Comparison of ENCODE assay signal across 25 cellular contexts in genomic region chr13:89822467-89822866, GRCh38.
"Had no signal": no experiment of that assay in that cellular context is flagged by ENCODE, and none has a peak within 500 bp of the region (broad histone marks: within the 10 kb centered on the region; RNA-seq: fewer than 3 reads in every experiment).

No MANE protein-coding gene starts in this region.

- H3K4me3 ChIP-seq: ascending aorta, body of pancreas, SJSA1 had no signal

- H3K9me3 ChIP-seq: ascending aorta, body of pancreas, SJSA1 had no signal

- H3K4me1 ChIP-seq: ascending aorta, body of pancreas, SJSA1 had no signal

- H3K36me3 Mint-ChIP-seq: activated CD8-positive, alpha-beta memory T cell treated with anti-CD3 and anti-CD28 coated beads, Interleukin-2, amount 10 ng/mL, durations not matched to agents 7 days and 5 days; activated naive CD4-positive, alpha-beta T cell treated with anti-CD3 and anti-CD28 coated beads, Interleukin-2, amount 50 U/mL, for 24 hours had no signal

- H3K27ac ChIP-seq: ascending aorta, body of pancreas, SJSA1 had no signal

- H3K27me3 Mint-ChIP-seq: activated B cell treated with CpG ODN at 0.5 μM for 24 hours; activated CD4-positive, alpha-beta T cell treated with anti-CD3 and anti-CD28 coated beads, Interleukin-2, amount 10 ng/mL, durations not matched to agents 24 days and 14 days; activated CD8-positive, alpha-beta memory T cell treated with anti-CD3 and anti-CD28 coated beads, Interleukin-2, amount 10 ng/mL, durations not matched to agents 7 days and 5 days; activated naive CD4-positive, alpha-beta T cell treated with anti-CD3 and anti-CD28 coated beads, Interleukin-2, amount 50 U/mL, for 24 hours; activated T-cell treated with anti-CD3 and anti-CD28 coated beads, Interleukin-2, amount 50 U/mL, for 24 hours; central memory CD8-positive, alpha-beta T cell had no signal

- H3K27ac Mint-ChIP-seq: activated B cell treated with CpG ODN at 0.5 μM for 24 hours; activated CD4-positive, alpha-beta T cell treated with anti-CD3 and anti-CD28 coated beads, Interleukin-2, amount 10 ng/mL, durations not matched to agents 24 days and 14 days; activated CD8-positive, alpha-beta memory T cell treated with anti-CD3 and anti-CD28 coated beads, Interleukin-2, amount 10 ng/mL, durations not matched to agents 7 days and 5 days; activated naive CD4-positive, alpha-beta T cell treated with anti-CD3 and anti-CD28 coated beads, Interleukin-2, amount 50 U/mL, for 24 hours; activated T-cell treated with anti-CD3 and anti-CD28 coated beads, Interleukin-2, amount 50 U/mL, for 24 hours; activated T-helper 1 cell treated with anti-CD3 and anti-CD28 coated beads, Interleukin-12 subunit alpha, Interleukin-12 subunit beta, Interleukin-2, Interleukin-4 antibody, amounts not matched to agents 30 ng/mL and 10 ng/mL and 1 ng/mL, durations not matched to agents 14 hours and 24 hours and 36 hours had no signal

- DNase-seq: activated B cell treated with CpG ODN at 0.5 μM for 24 hours; activated CD4-positive, alpha-beta T cell treated with anti-CD3 and anti-CD28 coated beads for 1 hour; activated CD4-positive, alpha-beta T cell treated with anti-CD3 and anti-CD28 coated beads, Interleukin-2, amount 10 ng/mL, durations not matched to agents 24 days and 14 days; activated CD4-positive, alpha-beta T cell treated with anti-CD3 and anti-CD28 coated beads, Interleukin-2, amount 50 U/mL, for 48 hours; activated CD8-positive, alpha-beta memory T cell treated with anti-CD3 and anti-CD28 coated beads, Interleukin-2, amount 10 ng/mL, durations not matched to agents 7 days and 5 days; activated effector memory CD4-positive, alpha-beta T cell treated with Interleukin-2 at 50 U/mL for 16 hours; activated naive CD4-positive, alpha-beta T cell; activated T-cell treated with anti-CD3 and anti-CD28 coated beads, Interleukin-2, amount 50 U/mL, for 24 hours; body of pancreas; KG1; NCI-H1048; NCI-H146; NCI-H1930; NCI-H345; NCI-H510A; NCI-H69; SHP77; T-helper 2 cell; T1000 had no signal

- H3K36me3 ChIP-seq: ascending aorta, SJSA1 had no signal

- H3K27me3 ChIP-seq: ascending aorta, body of pancreas, SJSA1 had no signal

- H3K4me3 Mint-ChIP-seq: activated B cell treated with CpG ODN at 0.5 μM for 24 hours; activated CD4-positive, alpha-beta T cell treated with anti-CD3 and anti-CD28 coated beads, Interleukin-2, amount 10 ng/mL, durations not matched to agents 24 days and 14 days; activated CD8-positive, alpha-beta memory T cell treated with anti-CD3 and anti-CD28 coated beads, Interleukin-2, amount 10 ng/mL, durations not matched to agents 7 days and 5 days; activated naive CD4-positive, alpha-beta T cell treated with anti-CD3 and anti-CD28 coated beads, Interleukin-2, amount 50 U/mL, for 24 hours; activated T-cell treated with anti-CD3 and anti-CD28 coated beads, Interleukin-2, amount 50 U/mL, for 24 hours; activated T-helper 1 cell treated with anti-CD3 and anti-CD28 coated beads, Interleukin-12 subunit alpha, Interleukin-12 subunit beta, Interleukin-2, Interleukin-4 antibody, amounts not matched to agents 30 ng/mL and 10 ng/mL and 1 ng/mL, durations not matched to agents 14 hours and 24 hours and 36 hours; central memory CD8-positive, alpha-beta T cell had no signal

- FAIRE-seq: RCC 7860 had no signal

- H3K4me1 Mint-ChIP-seq: activated B cell treated with CpG ODN at 0.5 μM for 24 hours; activated CD4-positive, alpha-beta T cell treated with anti-CD3 and anti-CD28 coated beads, Interleukin-2, amount 10 ng/mL, durations not matched to agents 24 days and 14 days; activated CD8-positive, alpha-beta memory T cell treated with anti-CD3 and anti-CD28 coated beads, Interleukin-2, amount 10 ng/mL, durations not matched to agents 7 days and 5 days; activated naive CD4-positive, alpha-beta T cell treated with anti-CD3 and anti-CD28 coated beads, Interleukin-2, amount 50 U/mL, for 24 hours; central memory CD8-positive, alpha-beta T cell had no signal

- ATAC-seq: activated CD8-positive, alpha-beta memory T cell treated with anti-CD3 and anti-CD28 coated beads, Interleukin-2, amount 10 ng/mL, durations not matched to agents 7 days and 5 days; body of pancreas had no signal
